Comparison of ENCODE assay signal across 8 cellular contexts in the genomic region with DNA sequence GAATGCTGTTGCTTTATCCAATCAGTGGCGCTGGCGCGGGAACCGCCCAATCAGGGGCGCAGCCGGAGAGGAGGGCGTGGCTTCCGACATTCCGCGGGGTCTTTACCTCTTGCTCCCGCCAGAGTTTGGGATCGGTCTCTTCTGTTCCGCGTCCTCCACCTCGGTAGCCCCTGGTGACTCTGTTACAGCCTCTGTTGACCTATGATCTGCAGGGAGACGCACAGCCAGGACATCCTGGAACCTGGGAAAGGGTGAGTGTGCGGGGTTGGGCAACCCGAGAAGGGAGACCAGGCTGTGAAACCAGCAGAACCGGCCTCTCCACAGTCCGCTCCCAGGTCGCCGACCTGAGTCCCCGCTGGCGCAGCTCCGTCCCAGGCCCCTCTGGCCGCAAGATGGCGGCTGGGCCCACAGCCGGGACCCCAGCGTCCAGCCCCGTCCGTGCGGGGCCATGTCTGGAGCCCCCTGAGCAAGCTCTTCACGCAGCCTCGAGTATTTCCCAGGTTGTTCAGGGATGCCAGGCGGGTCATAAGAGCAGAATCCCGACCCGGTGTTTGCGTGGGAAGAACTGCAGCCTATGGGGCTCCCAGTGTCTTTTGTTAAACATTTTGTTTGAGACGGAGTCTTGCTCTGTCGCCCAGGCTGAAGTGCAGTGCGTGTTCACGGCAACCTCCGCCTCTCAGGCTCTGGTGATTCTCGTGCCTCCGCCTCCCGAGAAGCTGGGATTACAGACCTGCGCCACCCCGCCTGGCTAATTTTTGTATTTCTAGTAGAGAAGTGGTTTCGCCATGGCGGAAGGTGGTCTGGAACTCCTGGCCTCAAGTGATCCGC. TPM values are rescaled to one million over a fixed set of nuclear protein-coding genes. Genes with fewer than 3 reads are reported as not detected.
DNase-seq lines count a peak whose midpoint lies in the region; ATAC-seq and TF ChIP-seq lines count a peak whose summit lies in the region.

No MANE protein-coding gene starts in this region.

- DNase-seq in anterior cingulate cortex (lab: John Stamatoyannopoulos, UW) (peak in 57 of 58 donors; percentile 11 to 90 (median 65)), right cardiac atrium (peak; percentile 87 to 95 (median 93)), putamen (ENCODE audit: low spot score) (peak; percentile 68), uterus (peak; percentile 75 to 86), NCI-H446 treated with DMSO at 0.1 percent for 48 hours (lab: John Stamatoyannopoulos, UW) (no peak)

- H4K20me1 ChIP-seq in SU-DHL-6 (ENCODE audit: low read depth, low read length), result no peaks in the 10 kb centered on the region

- no peaks in the 10 kb centered on the region for H3K9me2 ChIP-seq in SU-DHL-6 (replicated peaks; ENCODE audit: insufficient read depth, low read length)

- no peaks in the 10 kb centered on the region for H3K9me3 ChIP-seq in SU-DHL-6 (ENCODE audit: insufficient read depth, low read length)
- no peaks in the 10 kb centered on the region for H3K9me3 ChIP-seq in right cardiac atrium (ENCODE audit: control insufficient read depth, low read length)
- no peaks in the 10 kb centered on the region for H3K9me3 ChIP-seq in uterus

- H3K4me1 ChIP-seq in right cardiac atrium (ENCODE audit: control insufficient read depth, insufficient read depth, low read length) (no peaks in the 10 kb centered on the region), uterus (no peaks in the 10 kb centered on the region)

- TF ChIP-seq CTCF in SU-DHL-6 (IDR thresholded peaks at IDR 0.05; ENCODE audit: insufficient read depth, low read length, poor library complexity, severe bottlenecking) (no peak), uterus (IDR thresholded peaks at IDR 0.05) (no peak)

- H3K27ac ChIP-seq in SU-DHL-6 (ENCODE audit: low read depth, low read length) (peak overlapping the region; percentile 49), right cardiac atrium (ENCODE audit: low read length) (no peak overlapping the region), uterus (peak overlapping the region; percentile 31 to 66)

- H3K27me3 ChIP-seq in SU-DHL-6 (ENCODE audit: low read length) (no peaks in the 10 kb centered on the region), right cardiac atrium (ENCODE audit: control insufficient read depth, insufficient read depth) (no peaks in the 10 kb centered on the region), uterus (no peaks in the 10 kb centered on the region)

- 5% methylated on average over 51 of the region's 51 CpGs for WGBS in right cardiac atrium

- H2AFZ ChIP-seq in SU-DHL-6 (ENCODE audit: low read depth, low read length, severe bottlenecking), result peak overlapping the region; percentile 92

- peak overlapping the region; percentile 82 for H3K4me2 ChIP-seq in SU-DHL-6 (ENCODE audit: low read depth, low read length, poor library complexity, severe bottlenecking)

- H3K36me3 ChIP-seq in SU-DHL-6 (ENCODE audit: low read length) (no peaks in the 10 kb centered on the region; the same call in 1 of the 2 replicates), uterus (no peaks in the 10 kb centered on the region)

- H3K79me2 ChIP-seq in SU-DHL-6 (ENCODE audit: insufficient read depth, low read length), result peaks cover 56% of the 10 kb centered on the region

- H3K9ac ChIP-seq in SU-DHL-6 (ENCODE audit: low read length), result peak overlapping the region; percentile 89

- peak overlapping the region; percentile 91 for H3K4me3 ChIP-seq in SU-DHL-6 (ENCODE audit: insufficient read depth, low read length, poor library complexity, severe bottlenecking)
- peak overlapping the region; percentile 60 for H3K4me3 ChIP-seq in right cardiac atrium (ENCODE audit: low read length)
- H3K4me3 ChIP-seq in uterus, result peak overlapping the region; percentile 50 to 66

- ATAC-seq in GM18505 (IDR thresholded peaks at IDR 0.05; ENCODE audit: unreplicated experiment), result no peak
- ATAC-seq in HG03196 (IDR thresholded peaks at IDR 0.05; ENCODE audit: unreplicated experiment), result peak; percentile 54
- ATAC-seq in right cardiac atrium, result peak; percentile 94 to 96

- peak; percentile 48 for TF ChIP-seq POLR2A in GM18505 (IDR thresholded peaks at IDR 0.05; ENCODE audit: borderline replicate concordance, extremely low read depth, insufficient read depth, insufficient read length)
- TF ChIP-seq POLR2A in uterus (IDR thresholded peaks at IDR 0.05), result peak; percentile 41 to 44

- H3F3A ChIP-seq in SU-DHL-6 (ENCODE audit: insufficient read depth), result peaks cover 11% of the 10 kb centered on the region; the same call in 1 of the 2 replicates

- intact Hi-C loops in right cardiac atrium (cut with DNase I), result no loop called here
- intact Hi-C loops in uterus (cut with DNase I; ENCODE audit: low total_unique reads), result no loop called here

RNA-seq across cellular contexts. Expression of a gene that starts 4.4 kb away (rescaled TPM):
- total RNA-seq in right cardiac atrium (1 to 10 TPM in 3 of 4 donors, under 1 TPM in 1; 0.47 to 1.3 (median 1.1) TPM), uterus (1 to 10 TPM in 3 of 4 donors, under 1 TPM in 1; 0.26 to 7.3 (median 2.7) TPM)
- polyA plus RNA-seq in right cardiac atrium, result 0.43 TPM
